17 cellular contexts compared by ENCODE assay signal in the genomic region with DNA sequence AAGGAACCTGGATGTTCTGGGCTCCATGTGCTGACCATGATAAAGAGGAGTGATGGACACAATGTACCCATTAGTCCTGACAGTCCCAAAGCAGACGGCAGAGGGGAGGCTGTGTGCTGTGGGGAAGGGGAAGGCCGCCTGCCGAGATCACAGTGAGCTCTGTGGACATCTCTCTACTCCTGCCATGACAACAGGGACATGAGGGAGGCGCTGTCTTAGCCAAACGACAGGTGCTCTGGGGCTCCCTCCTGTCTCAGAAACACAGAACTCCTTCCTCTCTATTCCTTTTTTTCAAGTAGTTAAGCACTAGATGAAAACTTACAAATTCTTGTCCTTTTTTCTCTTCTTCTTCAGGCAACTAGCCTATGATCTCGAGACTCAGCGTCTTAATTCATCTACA.
DNase-seq lines count a peak whose midpoint lies in the region; ATAC-seq and TF ChIP-seq lines count a peak whose summit lies in the region.
"Had no signal": no experiment of that assay in that cellular context is flagged by ENCODE, and none has a peak within 500 bp of the region (broad histone marks: within the 10 kb centered on the region; RNA-seq: fewer than 3 reads in every experiment).

No MANE protein-coding gene starts in this region.

- TF ChIP-seq CTCF in 22Rv1 (IDR thresholded peaks at IDR 0.05), result peak; percentile 11; the same call in 1 of the 2 replicates
- TF ChIP-seq CTCF in HEK293 (tag by site-specific recombination; IDR thresholded peaks at IDR 0.05), result no peak
- no peak for TF ChIP-seq CTCF in WTC11 (IDR thresholded peaks at IDR 0.05)
- TF ChIP-seq CTCF in left lung (IDR thresholded peaks at IDR 0.05), result no peak

- ATAC-seq in WTC11 (peak; percentile 92), left lung (no peak)
- ATAC-seq in stimulated activated naive B cell treated with anti-CD40 and anti-IgM and Interleukin-4, amounts not matched to agents 10 μg/mL and 1 μg/mL and 100 μg/mL, for 72 hours (replicated peaks), result no peak

- H3K36me3 ChIP-seq in HEK293 (ENCODE audit: control insufficient read depth in 2 of 2, insufficient read depth in 1 of 2, low read length in 2 of 2) (peaks cover 0 to 26% of the 10 kb centered on the region in 2 experiments; a peak in 2 of 3 replicates), left lung (no peaks in the 10 kb centered on the region)
- H3K36me3 ChIP-seq: Peyer's patch had no signal

- H3K4me1 Mint-ChIP-seq in WTC11, result peaks cover 4% of the 10 kb centered on the region
- H3K4me1 Mint-ChIP-seq in stimulated activated naive B cell treated with anti-CD40 and anti-IgM and Interleukin-4, amounts not matched to agents 10 μg/mL and 1 μg/mL and 100 μg/mL, for 72 hours, result no peaks in the 10 kb centered on the region
- H3K4me1 Mint-ChIP-seq: CD14-positive monocyte had no signal

- no peak overlapping the region for H3K27ac Mint-ChIP-seq in WTC11
- H3K27ac Mint-ChIP-seq in stimulated activated naive B cell treated with anti-CD40 and anti-IgM and Interleukin-4, amounts not matched to agents 10 μg/mL and 1 μg/mL and 100 μg/mL, for 72 hours, result no peak overlapping the region
- H3K27ac Mint-ChIP-seq: CD14-positive monocyte, IgD-negative memory B cell had no signal

- no peaks in the 10 kb centered on the region for H3K9me3 ChIP-seq in HEK293 (ENCODE audit: control insufficient read depth, insufficient read depth, low read depth, low read length)
- H3K9me3 ChIP-seq in left lung, result no peaks in the 10 kb centered on the region
- H3K9me3 ChIP-seq: Peyer's patch, SK-N-SH had no signal

- 0 out of 2 replicates have a peak, but pooled peaks cover 3% of the 10 kb centered on the region for H3K9me3 Mint-ChIP-seq in WTC11
- no peaks in the 10 kb centered on the region for H3K9me3 Mint-ChIP-seq in stimulated activated naive B cell treated with anti-CD40 and anti-IgM and Interleukin-4, amounts not matched to agents 10 μg/mL and 1 μg/mL and 100 μg/mL, for 72 hours

- POLR2A ChIA-PET in HEK293 (lab: Yijun Ruan, JAX), result no interaction called here
- POLR2A ChIA-PET in WTC11 (lab: Charles Lee), result no interaction called here

- H3K27me3 ChIP-seq in left lung, result no peaks in the 10 kb centered on the region
- H3K27me3 ChIP-seq: Peyer's patch had no signal

- intact Hi-C loops in left lung (cut with DNase I), result no loop called here

- H3K4me1 ChIP-seq in HEK293 (ENCODE audit: control insufficient read depth, insufficient read depth, low read length), result no peaks in the 10 kb centered on the region
- H3K4me1 ChIP-seq in left lung, result no peaks in the 10 kb centered on the region
- H3K4me1 ChIP-seq: Peyer's patch had no signal

- peak; percentile 33 for DNase-seq in WTC11 (ENCODE audit: low spot score)
- DNase-seq in left kidney (ENCODE audit: low read depth, low spot score), result peak; percentile 14
- no peak for DNase-seq in germinal center (ENCODE audit: low spot score)
- no peak for DNase-seq in left lung
- DNase-seq in NCI-H748 treated with DMSO at 0.1 percent for 48 hours (lab: John Stamatoyannopoulos, UW), result no peak
- no peak for DNase-seq in stimulated activated naive B cell treated with anti-CD40 and anti-IgM and Interleukin-4, amounts not matched to agents 10 μg/mL and 1 μg/mL and 100 μg/mL, for 72 hours
- DNase-seq: COR-L47, DMS153, EL, NCI-H774, Peyer's patch, Right ventricle myocardium superior, SK-N-SH had no signal

- CTCF ChIA-PET in HEK293 (lab: Yijun Ruan, JAX) (interaction anchor here (0.6 to 1.0 kb wide), 3 partner anchors 8 to 192 kb away, joined by 3 read pairs; no protein-coding TSS in a partner anchor), WTC11 (lab: Charles Lee) (interaction anchor here (0.5 to 3.1 kb wide), 22 partner anchors 10 to 407 kb away, joined by 3 to 14 read pairs (median 4); partner anchors contain the start of gene RNF32)

- H3K36me3 Mint-ChIP-seq in WTC11, result peaks cover 4% of the 10 kb centered on the region
- H3K36me3 Mint-ChIP-seq in stimulated activated naive B cell treated with anti-CD40 and anti-IgM and Interleukin-4, amounts not matched to agents 10 μg/mL and 1 μg/mL and 100 μg/mL, for 72 hours, result peaks cover 14 to 15% of the 10 kb centered on the region in 2 donors

- no peak overlapping the region for H3K4me3 Mint-ChIP-seq in WTC11
- no peak overlapping the region for H3K4me3 Mint-ChIP-seq in stimulated activated naive B cell treated with anti-CD40 and anti-IgM and Interleukin-4, amounts not matched to agents 10 μg/mL and 1 μg/mL and 100 μg/mL, for 72 hours
- H3K4me3 Mint-ChIP-seq: CD14-positive monocyte, IgD-negative memory B cell had no signal

- H3K4me3 ChIP-seq in HEK293 (ENCODE audit: low read depth, low read length) (no peak overlapping the region), left lung (no peak overlapping the region)
- H3K4me3 ChIP-seq: Peyer's patch had no signal

- no peaks in the 10 kb centered on the region for H3K27me3 Mint-ChIP-seq in WTC11 (ENCODE audit: low read depth)
- no peaks in the 10 kb centered on the region for H3K27me3 Mint-ChIP-seq in stimulated activated naive B cell treated with anti-CD40 and anti-IgM and Interleukin-4, amounts not matched to agents 10 μg/mL and 1 μg/mL and 100 μg/mL, for 72 hours
- H3K27me3 Mint-ChIP-seq: IgD-negative memory B cell had no signal

- no peak overlapping the region for H3K27ac ChIP-seq in 22Rv1
- no peak overlapping the region for H3K27ac ChIP-seq in HEK293 (ENCODE audit: extremely low read depth, low read depth, low read length)
- no peak overlapping the region for H3K27ac ChIP-seq in left lung
- H3K27ac ChIP-seq: Peyer's patch had no signal

TF ChIP-seq in HEK293, 187 proteins besides CTCF, POLR2A, EP300 and RAD21 (continues in another document):
- no peak for TF ChIP-seq ZNF175 (tag by site-specific recombination; IDR thresholded peaks at IDR 0.05)
- TF ChIP-seq ZNF843 (tag by site-specific recombination; IDR thresholded peaks at IDR 0.05), result no peak
- TF ChIP-seq, protein P1, sequence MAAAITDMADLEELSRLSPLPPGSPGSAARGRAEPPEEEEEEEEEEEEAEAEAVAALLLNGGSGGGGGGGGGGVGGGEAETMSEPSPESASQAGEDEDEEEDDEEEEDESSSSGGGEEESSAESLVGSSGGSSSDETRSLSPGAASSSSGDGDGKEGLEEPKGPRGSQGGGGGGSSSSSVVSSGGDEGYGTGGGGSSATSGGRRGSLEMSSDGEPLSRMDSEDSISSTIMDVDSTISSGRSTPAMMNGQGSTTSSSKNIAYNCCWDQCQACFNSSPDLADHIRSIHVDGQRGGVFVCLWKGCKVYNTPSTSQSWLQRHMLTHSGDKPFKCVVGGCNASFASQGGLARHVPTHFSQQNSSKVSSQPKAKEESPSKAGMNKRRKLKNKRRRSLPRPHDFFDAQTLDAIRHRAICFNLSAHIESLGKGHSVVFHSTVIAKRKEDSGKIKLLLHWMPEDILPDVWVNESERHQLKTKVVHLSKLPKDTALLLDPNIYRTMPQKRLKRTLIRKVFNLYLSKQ (tag by site-specific recombination; IDR thresholded peaks at IDR 0.05; ENCODE audit: borderline replicate concordance), result no peak
- 0 out of 2 replicates have a peak, but pooled peaks have one; percentile 20 for TF ChIP-seq SCRT2 (tag by site-specific recombination; IDR thresholded peaks at IDR 0.05)

TF ChIP-seq in WTC11, 78 proteins besides CTCF, POLR2A, EP300 and RAD21:
- TF ChIP-seq, protein P2, sequence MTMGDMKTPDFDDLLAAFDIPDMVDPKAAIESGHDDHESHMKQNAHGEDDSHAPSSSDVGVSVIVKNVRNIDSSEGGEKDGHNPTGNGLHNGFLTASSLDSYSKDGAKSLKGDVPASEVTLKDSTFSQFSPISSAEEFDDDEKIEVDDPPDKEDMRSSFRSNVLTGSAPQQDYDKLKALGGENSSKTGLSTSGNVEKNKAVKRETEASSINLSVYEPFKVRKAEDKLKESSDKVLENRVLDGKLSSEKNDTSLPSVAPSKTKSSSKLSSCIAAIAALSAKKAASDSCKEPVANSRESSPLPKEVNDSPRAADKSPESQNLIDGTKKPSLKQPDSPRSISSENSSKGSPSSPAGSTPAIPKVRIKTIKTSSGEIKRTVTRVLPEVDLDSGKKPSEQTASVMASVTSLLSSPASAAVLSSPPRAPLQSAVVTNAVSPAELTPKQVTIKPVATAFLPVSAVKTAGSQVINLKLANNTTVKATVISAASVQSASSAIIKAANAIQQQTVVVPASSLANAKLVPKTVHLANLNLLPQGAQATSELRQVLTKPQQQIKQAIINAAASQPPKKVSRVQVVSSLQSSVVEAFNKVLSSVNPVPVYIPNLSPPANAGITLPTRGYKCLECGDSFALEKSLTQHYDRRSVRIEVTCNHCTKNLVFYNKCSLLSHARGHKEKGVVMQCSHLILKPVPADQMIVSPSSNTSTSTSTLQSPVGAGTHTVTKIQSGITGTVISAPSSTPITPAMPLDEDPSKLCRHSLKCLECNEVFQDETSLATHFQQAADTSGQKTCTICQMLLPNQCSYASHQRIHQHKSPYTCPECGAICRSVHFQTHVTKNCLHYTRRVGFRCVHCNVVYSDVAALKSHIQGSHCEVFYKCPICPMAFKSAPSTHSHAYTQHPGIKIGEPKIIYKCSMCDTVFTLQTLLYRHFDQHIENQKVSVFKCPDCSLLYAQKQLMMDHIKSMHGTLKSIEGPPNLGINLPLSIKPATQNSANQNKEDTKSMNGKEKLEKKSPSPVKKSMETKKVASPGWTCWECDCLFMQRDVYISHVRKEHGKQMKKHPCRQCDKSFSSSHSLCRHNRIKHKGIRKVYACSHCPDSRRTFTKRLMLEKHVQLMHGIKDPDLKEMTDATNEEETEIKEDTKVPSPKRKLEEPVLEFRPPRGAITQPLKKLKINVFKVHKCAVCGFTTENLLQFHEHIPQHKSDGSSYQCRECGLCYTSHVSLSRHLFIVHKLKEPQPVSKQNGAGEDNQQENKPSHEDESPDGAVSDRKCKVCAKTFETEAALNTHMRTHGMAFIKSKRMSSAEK (CRISPR knock-in tag; IDR thresholded peaks at IDR 0.05; ENCODE audit: borderline replicate concordance), result no peak
- no peak for TF ChIP-seq ZNF219 (CRISPR knock-in tag; IDR thresholded peaks at IDR 0.05; ENCODE audit: borderline replicate concordance)

Comparison
In these comparisons a context has a peak if more than half of its experiments do, and no peak if none do; other contexts are left out.
1. DNase-seq: peak in WTC11 (single experiment) and left kidney (single experiment); none in germinal center (single experiment), left lung (0 of 2), NCI-H748 treated with DMSO at 0.1 percent for 48 hours (single experiment) and stimulated activated naive B cell treated with anti-CD40 and anti-IgM and Interleukin-4, amounts not matched to agents 10 μg/mL and 1 μg/mL and 100 μg/mL, for 72 hours (single experiment).